8 cellular contexts compared by ENCODE assay signal in genomic region chr10:62048473-62048872, GRCh38.
A peak's percentile ranks its signal among the peaks of the same experiment; 100 is the strongest.
DNase-seq lines count a peak whose midpoint lies in the region; ATAC-seq and TF ChIP-seq lines count a peak whose summit lies in the region.

No MANE protein-coding gene starts in this region.

- H3K4me1 ChIP-seq in rectal smooth muscle tissue (ENCODE audit: control insufficient read depth, insufficient read depth, low read length): peaks cover 42% of the 10 kb centered on the region

- CTCF ChIA-PET in Calu3 (lab: Charles Lee): interaction anchor here (0.7 to 3.6 kb wide), 3 partner anchors 10 to 197 kb away, joined by 3 to 25 read pairs (median 5); no protein-coding TSS in a partner anchor

- peaks cover 2% of the 10 kb centered on the region for H3K9me3 Mint-ChIP-seq in Calu3 (ENCODE audit: low read depth, unreplicated experiment)
- no peaks in the 10 kb centered on the region for H3K9me3 Mint-ChIP-seq in T-helper 2 cell treated with Interferon-gamma antibody and Interleukin-4, amounts not matched to agents 5 μg/mL and 100 μg/mL, for 36 hours

- H3K27ac Mint-ChIP-seq in Calu3 (ENCODE audit: unreplicated experiment): no peak overlapping the region
- peak overlapping the region; percentile 97 for H3K27ac Mint-ChIP-seq in T-helper 2 cell treated with Interferon-gamma antibody and Interleukin-4, amounts not matched to agents 5 μg/mL and 100 μg/mL, for 36 hours

- no peaks in the 10 kb centered on the region for H3K27me3 ChIP-seq in rectal smooth muscle tissue (ENCODE audit: control insufficient read depth, insufficient read depth, low read length)

- BruUV-seq in Calu3 (replicated peaks; lab: Mats Ljungman, UMichigan): no TSS peak

- H3K4me3 ChIP-seq in fibroblast of pulmonary artery (replicated peaks; ENCODE audit: low read depth, low read length) (peak overlapping the region; percentile 88), rectal smooth muscle tissue (ENCODE audit: low read length) (no peak overlapping the region)

- H3K27me3 Mint-ChIP-seq in Calu3 (ENCODE audit: unreplicated experiment): no peaks in the 10 kb centered on the region
- no peaks in the 10 kb centered on the region for H3K27me3 Mint-ChIP-seq in T-helper 2 cell treated with Interferon-gamma antibody and Interleukin-4, amounts not matched to agents 5 μg/mL and 100 μg/mL, for 36 hours (ENCODE audit: low read depth)

- H3K36me3 ChIP-seq in rectal smooth muscle tissue (ENCODE audit: control insufficient read depth, insufficient read depth, low read length): no peaks in the 10 kb centered on the region

- H3K4me3 Mint-ChIP-seq in Calu3 (ENCODE audit: low read depth, unreplicated experiment): peak overlapping the region; percentile 67
- peak overlapping the region; percentile 92 for H3K4me3 Mint-ChIP-seq in T-helper 2 cell treated with Interferon-gamma antibody and Interleukin-4, amounts not matched to agents 5 μg/mL and 100 μg/mL, for 36 hours

- H3K27ac ChIP-seq in rectal smooth muscle tissue (ENCODE audit: low read depth, low read length): peak overlapping the region; percentile 93

- ATAC-seq in HG02798 (IDR thresholded peaks at IDR 0.05; ENCODE audit: poor library complexity, unreplicated experiment): no peak
- no peak for ATAC-seq in HG02885 (IDR thresholded peaks at IDR 0.05; ENCODE audit: poor library complexity, unreplicated experiment)
- no peak for ATAC-seq in HG03571 (IDR thresholded peaks at IDR 0.05; ENCODE audit: unreplicated experiment)

- peaks cover 71% of the 10 kb centered on the region for H3K4me1 Mint-ChIP-seq in Calu3 (ENCODE audit: low read depth, unreplicated experiment)
- peaks cover 96% of the 10 kb centered on the region for H3K4me1 Mint-ChIP-seq in T-helper 2 cell treated with Interferon-gamma antibody and Interleukin-4, amounts not matched to agents 5 μg/mL and 100 μg/mL, for 36 hours (ENCODE audit: low read depth)

- no peak for DNase-seq in Calu3
- DNase-seq in T-helper 2 cell treated with Interferon-gamma antibody and Interleukin-4, amounts not matched to agents 5 μg/mL and 100 μg/mL, for 36 hours (ENCODE audit: low spot score): no peak
- no peak for DNase-seq in fibroblast of pulmonary artery (ENCODE audit: low read depth)
- no peak for DNase-seq in DMS 273 treated with DMSO at 0.1 percent for 48 hours (lab: John Stamatoyannopoulos, UW)

- TF ChIP-seq CTCF in Calu3 (IDR thresholded peaks at IDR 0.05; ENCODE audit: unreplicated experiment): no peak
- TF ChIP-seq CTCF in fibroblast of pulmonary artery (IDR thresholded peaks at IDR 0.05; ENCODE audit: low read length, missing control alignments): no peak

- intact Hi-C loops in Calu3 (cut with micrococcal nuclease; ENCODE audit: unreplicated experiment): no loop called here

- peaks cover 5% of the 10 kb centered on the region for H3K36me3 Mint-ChIP-seq in Calu3 (ENCODE audit: insufficient read depth, unreplicated experiment)
- H3K36me3 Mint-ChIP-seq in T-helper 2 cell treated with Interferon-gamma antibody and Interleukin-4, amounts not matched to agents 5 μg/mL and 100 μg/mL, for 36 hours (ENCODE audit: low read depth): peaks cover 47% of the 10 kb centered on the region

- peak overlapping the region; percentile 29 for H3K9ac ChIP-seq in rectal smooth muscle tissue (ENCODE audit: low read length)
